Comparison of ENCODE assay signal across 20 cellular contexts in the genomic region with DNA sequence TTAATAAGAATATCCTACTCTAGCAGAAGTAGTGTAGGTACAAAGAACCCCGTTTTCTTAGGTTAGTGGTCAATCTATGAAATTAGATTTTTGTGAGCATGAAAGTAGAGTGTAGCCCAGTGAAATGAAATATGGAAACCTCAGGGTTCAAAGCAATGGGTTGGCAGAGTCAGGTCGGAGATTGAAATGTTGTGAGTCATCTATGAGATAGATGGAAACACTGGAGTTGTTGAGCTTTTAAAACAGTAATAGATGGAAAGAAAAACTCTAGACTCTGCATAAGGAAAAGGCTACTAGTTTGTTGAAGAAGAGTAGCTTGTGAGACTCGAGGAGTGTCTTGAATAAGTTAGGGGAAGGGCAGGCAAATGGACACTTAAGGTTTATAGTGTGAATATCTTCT.
"Had no signal": no experiment of that assay in that cellular context is flagged by ENCODE, and none has a peak within 500 bp of the region (broad histone marks: within the 10 kb centered on the region; RNA-seq: fewer than 3 reads in every experiment).

No MANE protein-coding gene starts in this region.

- H3K4me3 Mint-ChIP-seq: activated CD8-positive, alpha-beta T cell treated with anti-CD3 and anti-CD28 coated beads, Interleukin-2, amount 10 ng/mL, durations not matched to agents 7 days and 5 days; central memory CD8-positive, alpha-beta T cell; naive thymus-derived CD8-positive, alpha-beta T cell; T-cell had no signal

- H3K27ac Mint-ChIP-seq: activated CD8-positive, alpha-beta T cell treated with anti-CD3 and anti-CD28 coated beads, Interleukin-2, amount 10 ng/mL, durations not matched to agents 7 days and 5 days; naive thymus-derived CD8-positive, alpha-beta T cell; T-cell had no signal

- H3K4me1 ChIP-seq: foreskin keratinocyte, prostate gland had no signal

- H3K27me3 Mint-ChIP-seq: central memory CD8-positive, alpha-beta T cell; naive thymus-derived CD8-positive, alpha-beta T cell; T-cell had no signal

- H3K36me3 ChIP-seq: prostate gland, transverse colon, WERI-Rb-1 had no signal

- H3K27me3 ChIP-seq: foreskin keratinocyte, transverse colon had no signal

- H3K27ac ChIP-seq: foreskin keratinocyte, prostate gland, transverse colon, WERI-Rb-1 had no signal

- H3K4me3 ChIP-seq: lung, prostate gland, transverse colon had no signal

- H3K9me3 ChIP-seq: prostate gland, transverse colon had no signal

- DNase-seq: activated CD4-positive, alpha-beta T cell treated with anti-CD3 and anti-CD28 coated beads for 4 hours; activated CD8-positive, alpha-beta memory T cell treated with anti-CD3 and anti-CD28 coated beads, Interleukin-2, amount 50 U/mL, for 48 hours; activated CD8-positive, alpha-beta T cell treated with anti-CD3 and anti-CD28 coated beads, Interleukin-2, amount 10 ng/mL, durations not matched to agents 7 days and 5 days; activated naive CD4-positive, alpha-beta T cell; dermis blood vessel endothelial cell; foreskin keratinocyte; left colon; midbrain; naive thymus-derived CD8-positive, alpha-beta T cell; nucleus accumbens; stimulated activated CD4-positive, alpha-beta T cell treated with anti-CD3 and anti-CD28 coated beads, Interleukin-2, amount 100 ng/mL, for 24 hours; stimulated activated naive CD4-positive, alpha-beta T cell; substantia nigra; T-cell; transverse colon; WERI-Rb-1 had no signal

- H3K9me3 Mint-ChIP-seq: central memory CD8-positive, alpha-beta T cell had no signal

- ATAC-seq: activated CD8-positive, alpha-beta T cell treated with anti-CD3 and anti-CD28 coated beads, Interleukin-2, amount 10 ng/mL, durations not matched to agents 7 days and 5 days; foreskin keratinocyte; left colon; naive thymus-derived CD8-positive, alpha-beta T cell; sciatic nerve; T-cell had no signal
